Comparison of ENCODE assay signal across 8 cellular contexts in the genomic region with DNA sequence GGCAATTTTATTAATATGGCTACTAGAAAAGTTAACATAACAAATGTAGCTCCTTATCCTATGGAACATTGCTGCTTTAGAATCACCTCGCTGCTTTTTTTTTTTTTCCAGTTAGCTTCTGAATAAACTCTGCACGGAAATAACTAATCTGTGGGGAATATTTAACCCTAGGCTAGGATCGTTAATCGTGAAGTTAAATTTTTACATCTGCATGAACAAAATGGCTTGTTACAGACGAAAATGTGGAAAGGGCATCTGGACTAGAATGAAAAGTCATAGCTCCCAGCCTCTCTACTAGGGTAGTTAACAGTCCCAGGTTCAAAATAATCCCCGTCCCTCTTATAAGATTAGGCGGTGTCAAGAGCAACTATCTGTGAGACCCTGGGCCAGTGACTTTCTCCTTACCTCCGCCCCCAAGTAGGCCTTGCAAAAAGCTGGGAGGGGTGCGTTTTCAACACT. TPM values are rescaled to one million over a fixed set of nuclear protein-coding genes. Genes with fewer than 3 reads are reported as not detected.
A peak's percentile ranks its signal among the peaks of the same experiment; 100 is the strongest.
DNase-seq lines count a peak whose midpoint lies in the region; TF ChIP-seq lines count a peak whose summit lies in the region.

No MANE protein-coding gene starts in this region.

- H3K27ac Mint-ChIP-seq in activated CD4-positive, alpha-beta T cell treated with anti-CD3 and anti-CD28 coated beads, Interleukin-2, amount 10 ng/mL, durations not matched to agents 7 days and 5 days, result peak overlapping the region; percentile 34

- DNase-seq in activated CD4-positive, alpha-beta T cell treated with anti-CD3 and anti-CD28 coated beads, Interleukin-2, amount 10 ng/mL, durations not matched to agents 7 days and 5 days, result no peak
- no peak for DNase-seq in activated CD4-positive, alpha-beta T cell treated with anti-CD3 and anti-CD28 coated beads for 4 hours
- no peak for DNase-seq in SJSA1 (ENCODE audit: low read depth in 1 of 2, low spot score in 2 of 2)
- no peak for DNase-seq in fibroblast of pulmonary artery (ENCODE audit: low read depth)
- DNase-seq in renal cortical epithelial cell (ENCODE audit: low read depth), result peak; percentile 90
- DNase-seq in NCI-H2107 (lab: John Stamatoyannopoulos, UW), result no peak
- no peak for DNase-seq in cortex of kidney (lab: John Stamatoyannopoulos, UW)
- DNase-seq in activated CD4-positive, alpha-beta T cell treated with anti-CD3 and anti-CD28 coated beads, Interleukin-2, amount 50 U/mL, for 1 hour, result no peak

- no peaks in the 10 kb centered on the region for H3K27me3 ChIP-seq in SJSA1 (replicated peaks)

- H3K4me3 ChIP-seq in SJSA1, result peak overlapping the region; percentile 64
- peak overlapping the region; percentile 59 for H3K4me3 ChIP-seq in fibroblast of pulmonary artery (replicated peaks; ENCODE audit: low read depth, low read length)

- peaks cover 34% of the 10 kb centered on the region for H3K4me1 ChIP-seq in SJSA1 (replicated peaks)

- H3K36me3 Mint-ChIP-seq in activated CD4-positive, alpha-beta T cell treated with anti-CD3 and anti-CD28 coated beads, Interleukin-2, amount 10 ng/mL, durations not matched to agents 7 days and 5 days (ENCODE audit: low read depth), result no peaks in the 10 kb centered on the region

- no peak for TF ChIP-seq CTCF in fibroblast of pulmonary artery (IDR thresholded peaks at IDR 0.05; ENCODE audit: low read length, missing control alignments)

- no peaks in the 10 kb centered on the region for H3K36me3 ChIP-seq in SJSA1

- CTCF ChIA-PET in activated CD4-positive, alpha-beta T cell treated with anti-CD3 and anti-CD28 coated beads, Interleukin-2, amount 10 ng/mL, durations not matched to agents 7 days and 5 days (lab: Charles Lee), result interaction anchor here (0.8 to 1.4 kb wide), 8 partner anchors 8 to 451 kb away, joined by 3 to 11 read pairs (median 4); no protein-coding TSS in a partner anchor

- no peaks in the 10 kb centered on the region for H3K9me3 ChIP-seq in SJSA1 (replicated peaks)

- peak overlapping the region; percentile 62 for H3K4me3 Mint-ChIP-seq in activated CD4-positive, alpha-beta T cell treated with anti-CD3 and anti-CD28 coated beads, Interleukin-2, amount 10 ng/mL, durations not matched to agents 7 days and 5 days

- peaks cover 21% of the 10 kb centered on the region for H3K4me1 Mint-ChIP-seq in activated CD4-positive, alpha-beta T cell treated with anti-CD3 and anti-CD28 coated beads, Interleukin-2, amount 10 ng/mL, durations not matched to agents 7 days and 5 days

- POLR2A ChIA-PET in activated CD4-positive, alpha-beta T cell treated with anti-CD3 and anti-CD28 coated beads, Interleukin-2, amount 10 ng/mL, durations not matched to agents 7 days and 5 days (lab: Charles Lee), result interaction anchor here (1.1 kb wide), 1 partner anchor 296 kb away, joined by 3 read pairs; no protein-coding TSS in a partner anchor

- no peaks in the 10 kb centered on the region for H3K27me3 Mint-ChIP-seq in activated CD4-positive, alpha-beta T cell treated with anti-CD3 and anti-CD28 coated beads, Interleukin-2, amount 10 ng/mL, durations not matched to agents 7 days and 5 days

- H3K27ac ChIP-seq in SJSA1, result peak overlapping the region; percentile 51

- H3K9me3 Mint-ChIP-seq in activated CD4-positive, alpha-beta T cell treated with anti-CD3 and anti-CD28 coated beads, Interleukin-2, amount 10 ng/mL, durations not matched to agents 7 days and 5 days, result no peaks in the 10 kb centered on the region

RNA-seq across cellular contexts. Expression of gene SLC22A5, which starts 0.5 kb away (rescaled TPM):
- 1 to 10 TPM; 3.2 to 3.6 TPM for total RNA-seq in activated CD4-positive, alpha-beta T cell treated with anti-CD3 and anti-CD28 coated beads, Interleukin-2, amount 10 ng/mL, durations not matched to agents 7 days and 5 days
- 2.4 and 3.5 TPM in 2 replicates for total RNA-seq in SJSA1 (2014; rRNA removed; shearing (Covaris generic))
- 31.3 and 33.0 TPM in 2 replicates for total RNA-seq in renal cortical epithelial cell
